39 cellular contexts compared by ENCODE assay signal in the genomic region with DNA sequence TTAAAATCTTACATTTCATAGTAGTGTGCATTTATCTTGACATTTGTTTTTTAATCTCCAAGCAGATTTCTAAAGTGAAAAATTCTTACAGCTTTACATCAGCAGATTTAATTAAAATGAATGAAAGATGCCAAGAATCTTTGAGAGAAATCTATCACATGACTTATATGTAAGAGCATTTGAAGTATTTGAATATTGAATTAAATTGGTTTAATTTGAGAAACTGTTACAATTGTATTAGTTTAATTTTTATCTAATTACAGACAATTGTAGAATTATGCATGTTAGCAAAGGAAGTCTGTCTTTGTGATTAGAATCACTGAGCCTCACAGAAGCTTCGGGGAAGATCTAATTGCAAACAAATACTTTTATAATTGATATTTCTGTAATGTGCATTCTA. TPM values are rescaled to one million over a fixed set of nuclear protein-coding genes. Genes with fewer than 3 reads are reported as not detected.
"Had no signal": no experiment of that assay in that cellular context is flagged by ENCODE, and none has a peak within 500 bp of the region (broad histone marks: within the 10 kb centered on the region; RNA-seq: fewer than 3 reads in every experiment).

No MANE protein-coding gene starts in this region.

- H3K4me2 ChIP-seq: KMS-11 had no signal

- H3K9me3 ChIP-seq: MG63 had no signal

- H3K4me3 ChIP-seq: MG63 had no signal

- DNase-seq: Karpas-422, Kasumi-1, MG63, MM.1S, MV-4-11, NCI-H1048, NCI-H1092, NCI-H1092 treated with DMSO at 0.1 percent for 48 hours, NCI-H1105, NCI-H1105 treated with DMSO at 0.1 percent for 48 hours, NCI-H1417, NCI-H1417 treated with DMSO at 0.1 percent for 48 hours, NCI-H1436, NCI-H1436 treated with DMSO at 0.1 percent for 48 hours, NCI-H146, NCI-H1694, NCI-H1694 treated with DMSO at 0.1 percent for 48 hours, NCI-H187, NCI-H187 treated with DMSO at 0.1 percent for 48 hours, NCI-H1930, NCI-H2029, NCI-H2029 treated with DMSO at 0.1 percent for 48 hours, NCI-H2081, NCI-H2081 treated with DMSO at 0.1 percent for 48 hours, NCI-H2107, NCI-H2171, NCI-H2171 treated with DMSO at 0.1 percent for 48 hours, NCI-H2227 treated with DMSO at 0.1 percent for 48 hours, NCI-H226, NCI-H345, NCI-H446, NCI-H446 treated with DMSO at 0.1 percent for 48 hours, NCI-H510A, NCI-H510A treated with DMSO at 0.1 percent for 48 hours had no signal

- H3K27ac ChIP-seq: KMS-11 had no signal

- H3K9ac ChIP-seq: KMS-11 had no signal

- H3K36me3 ChIP-seq: MG63 had no signal

RNA-seq across cellular contexts. Expression of gene ASB17, which starts 52.2 kb away (rescaled TPM):
- total RNA-seq: LHCN-M2, M059J, MCF 10A, NCI-H460 had no signal
